22 cellular contexts compared by ENCODE assay signal in genomic region chr20:19408971-19409370, GRCh38.
DNase-seq lines count a peak whose midpoint lies in the region; ATAC-seq, FAIRE-seq and TF ChIP-seq lines count a peak whose summit lies in the region.
"Had no signal": no experiment of that assay in that cellular context is flagged by ENCODE, and none has a peak within 500 bp of the region (broad histone marks: within the 10 kb centered on the region; RNA-seq: fewer than 3 reads in every experiment).

No MANE protein-coding gene starts in this region.

- ATAC-seq in A549: no peak
- ATAC-seq: SK-N-SH treated with all-trans-retinoic acid at 6 μM for 48 hours had no signal

- no peak overlapping the region for H3K18ac ChIP-seq in mesendoderm (ENCODE audit: low read length)

- H3K79me2 ChIP-seq in mesendoderm (ENCODE audit: control insufficient read depth, insufficient read depth, low read length): no peaks in the 10 kb centered on the region

- H3K4me3 ChIP-seq in A549: no peak overlapping the region
- no peak overlapping the region for H3K4me3 ChIP-seq in HEK293 (ENCODE audit: low read depth, low read length)
- H3K4me3 ChIP-seq in epithelial cell of esophagus (ENCODE audit: low read length): no peak overlapping the region
- H3K4me3 ChIP-seq in mesendoderm (ENCODE audit: low read length): no peak overlapping the region

- TF ChIP-seq EP300 in A549 (IDR thresholded peaks at IDR 0.05): no peak

- H3K4me1 ChIP-seq in A549: no peaks in the 10 kb centered on the region
- no peaks in the 10 kb centered on the region for H3K4me1 ChIP-seq in HEK293 (ENCODE audit: control insufficient read depth, insufficient read depth, low read length)
- H3K4me1 ChIP-seq in mesendoderm (ENCODE audit: control insufficient read depth, low read depth, low read length): no peaks in the 10 kb centered on the region

- no peak overlapping the region for H4K8ac ChIP-seq in mesendoderm (ENCODE audit: low read depth, low read length)

- TF ChIP-seq CTCF in A549 (IDR thresholded peaks at IDR 0.05) (no peak), HEK293 (tag by site-specific recombination; IDR thresholded peaks at IDR 0.05) (no peak), epithelial cell of esophagus (IDR thresholded peaks at IDR 0.05; ENCODE audit: insufficient read depth, low read depth, low read length, missing control alignments) (no peak), RWPE1 (conservative IDR thresholded peaks at IDR 0.05; ENCODE audit: low read depth) (no peak)

- H4K5ac ChIP-seq in mesendoderm (ENCODE audit: low read length): no peak overlapping the region

- H3K9ac ChIP-seq in mesendoderm (ENCODE audit: low read length): no peak overlapping the region

- H2AK5ac ChIP-seq in mesendoderm (ENCODE audit: low read length): no peak overlapping the region

- no peak overlapping the region for H3K4ac ChIP-seq in mesendoderm (ENCODE audit: low read depth, low read length)

- no peak overlapping the region for H2BK120ac ChIP-seq in mesendoderm (ENCODE audit: low read depth, low read length)

- no peaks in the 10 kb centered on the region for H3K27me3 ChIP-seq in mesendoderm (ENCODE audit: insufficient read depth, low read length, poor library complexity)

- H3K9me3 ChIP-seq in A549: no peaks in the 10 kb centered on the region
- no peaks in the 10 kb centered on the region for H3K9me3 ChIP-seq in HEK293 (ENCODE audit: control insufficient read depth, insufficient read depth, low read depth, low read length)

- H3K36me3 ChIP-seq in HEK293 (ENCODE audit: control insufficient read depth in 2 of 2, insufficient read depth in 1 of 2, low read length in 2 of 2): no peaks in the 10 kb centered on the region
- H3K36me3 ChIP-seq in mesendoderm (ENCODE audit: control insufficient read depth, insufficient read depth, low read length): no peaks in the 10 kb centered on the region

- no peak for TF ChIP-seq POLR2A in A549 (IDR thresholded peaks at IDR 0.05; ENCODE audit: low read length)

- H3K4me2 ChIP-seq in A549: no peak overlapping the region
- no peak overlapping the region for H3K4me2 ChIP-seq in mesendoderm (ENCODE audit: low read length)

- H2BK5ac ChIP-seq in mesendoderm (ENCODE audit: low read length): no peak overlapping the region

- TF ChIP-seq RAD21 in A549 (conservative IDR thresholded peaks at IDR 0.05 in 1 of 2, IDR thresholded peaks at IDR 0.05 in 1 of 2): no peak

- CTCF ChIA-PET in A549 (lab: Yijun Ruan, JAX) (interaction anchor here (1.4 kb wide), 1 partner anchor 203 kb away, joined by 3 read pairs; no protein-coding TSS in a partner anchor), HEK293 (lab: Yijun Ruan, JAX) (no interaction called here), RWPE1 (lab: Yijun Ruan, JAX) (no interaction called here)

- H3K79me1 ChIP-seq in mesendoderm (ENCODE audit: low read length): no peaks in the 10 kb centered on the region

- H2BK15ac ChIP-seq in mesendoderm (replicated peaks; ENCODE audit: low read depth): no peak overlapping the region

- no peak overlapping the region for H3K56ac ChIP-seq in mesendoderm (ENCODE audit: low read length)

- POLR2A ChIA-PET in A549 (lab: Yijun Ruan, JAX) (no interaction called here), HEK293 (lab: Yijun Ruan, JAX) (no interaction called here), RWPE1 (lab: Yijun Ruan, JAX; ENCODE audit: low non-redundant PET) (no interaction called here)

- DNase-seq in A549 (ENCODE audit: low read depth in 1 of 2, low spot score in 1 of 2): no peak
- peak; percentile 2 for DNase-seq in epithelial cell of esophagus (ENCODE audit: low read depth)
- peak; percentile 30 for DNase-seq in mesendoderm
- DNase-seq in RWPE1 (ENCODE audit: low spot score): no peak
- DNase-seq in NCI-H2107 (lab: John Stamatoyannopoulos, UW): no peak
- DNase-seq in NCI-H1417 (lab: John Stamatoyannopoulos, UW): no peak
- no peak for DNase-seq in SKM-1 (lab: John Stamatoyannopoulos, UW; ENCODE audit: unreplicated experiment)
- DNase-seq: C1 segment of cervical spinal cord; CD8-positive, alpha-beta memory T cell; H7; NCI-H1105 treated with DMSO at 0.1 percent for 48 hours; NCI-H1694 treated with DMSO at 0.1 percent for 48 hours; NCI-H226; NCI-H524; NCI-H82; RPMI8226; SIG-M5 had no signal

- H3K27ac ChIP-seq in A549: no peak overlapping the region
- no peak overlapping the region for H3K27ac ChIP-seq in HEK293 (ENCODE audit: extremely low read depth, low read depth, low read length)
- no peak overlapping the region for H3K27ac ChIP-seq in mesendoderm (ENCODE audit: low read depth, low read length)
- H3K27ac ChIP-seq in RWPE1: no peak overlapping the region
- H3K27ac ChIP-seq: HL-60 had no signal

- H3K23ac ChIP-seq in mesendoderm (ENCODE audit: low read length): no peak overlapping the region

- FAIRE-seq in A549 (lab: Jason Lieb, UNC): peak; percentile 7
- FAIRE-seq: D721Med, HTR-8/SVneo had no signal

- 19% methylated on average over 4 of the region's 4 CpGs for WGBS in A549 (ENCODE audit: missing lambda C conversion rate)
- WGBS in mesendoderm (ENCODE audit: extremely low coverage, insufficient coverage, low lambda C conversion rate): no CpG with 5 or more reads among the region's 4 CpGs

TF ChIP-seq in A549, 52 proteins besides CTCF, POLR2A, EP300 and RAD21:
- TF ChIP-seq HOXB5 (CRISPR knock-in tag; IDR thresholded peaks at IDR 0.05): no peak
- no peak for TF ChIP-seq JUNB (IDR thresholded peaks at IDR 0.05)
- no peak for TF ChIP-seq ELK1 (IDR thresholded peaks at IDR 0.05; ENCODE audit: low read depth, low read length)
- no peak for TF ChIP-seq BCL3 (IDR thresholded peaks at IDR 0.05)
- TF ChIP-seq EHF (CRISPR knock-in tag; IDR thresholded peaks at IDR 0.05): no peak
- no peak for TF ChIP-seq NR3C1 (IDR thresholded peaks at IDR 0.05)
- TF ChIP-seq HOXB13 (CRISPR knock-in tag; IDR thresholded peaks at IDR 0.05; ENCODE audit: low read depth): no peak
- no peak for TF ChIP-seq NFE2L2 (conservative IDR thresholded peaks at IDR 0.05; ENCODE audit: low read length)
- no peak for TF ChIP-seq JUN (IDR thresholded peaks at IDR 0.05)
- TF ChIP-seq CEBPB (IDR thresholded peaks at IDR 0.05): no peak

TF ChIP-seq in HEK293, 187 proteins besides CTCF, POLR2A, EP300 and RAD21:
- TF ChIP-seq GLIS1 (tag by site-specific recombination; IDR thresholded peaks at IDR 0.05) (peak; percentile 49), ZNF248 (tag by site-specific recombination; IDR thresholded peaks at IDR 0.05) (no peak)

Comparison
In these comparisons a context has a peak if more than half of its experiments do, and no peak if none do; other contexts are left out.
1. DNase-seq: peak in epithelial cell of esophagus (single experiment) and mesendoderm (single experiment); none in A549 (0 of 2), RWPE1 (single experiment), NCI-H2107 (single experiment), NCI-H1417 (0 of 3) and SKM-1 (single experiment).